Comparison of ENCODE assay signal across 8 cellular contexts in genomic region chr12:122078141-122079037, GRCh38. TPM values are rescaled to one million over a fixed set of nuclear protein-coding genes. Genes with fewer than 3 reads are reported as not detected.
DNase-seq lines count a peak whose midpoint lies in the region; ATAC-seq, FAIRE-seq and TF ChIP-seq lines count a peak whose summit lies in the region.

TSS of gene MLXIP (plus strand) at chr12:122078756. CDS start at chr12:122078854, 98 bp downstream.

- peak within 1 kb of the TSS; percentile 100 for H3K4me2 ChIP-seq in keratinocyte (ENCODE audit: control insufficient read depth, extremely low read depth, insufficient read depth, low read depth, low read length)

- dilution Hi-C loops in keratinocyte (cut with MboI; ENCODE audit: extremely low pct_ligation_motif_present, low sequenced_read_pairs): no loop called here

- no peaks in the 10 kb centered on the region for H3K9me3 ChIP-seq in keratinocyte (ENCODE audit: control insufficient read depth, low read depth, low read length)

- in situ Hi-C loops in GM18951 (cut with MboI; ENCODE audit: low sequenced_read_pairs, unreplicated experiment): no loop called here

- no peak for FAIRE-seq in keratinocyte (lab: Jason Lieb, UNC)

- TF ChIP-seq POLR2A in GM18951 (IDR thresholded peaks at IDR 0.05; ENCODE audit: extremely low read depth, insufficient read depth, insufficient read length): peak; percentile 89

- no peaks in the 10 kb centered on the region for H3K27me3 ChIP-seq in keratinocyte (ENCODE audit: control insufficient read depth, extremely low read depth, insufficient read depth, low read length)

- ATAC-seq in HG03196 (IDR thresholded peaks at IDR 0.05; ENCODE audit: unreplicated experiment): peak; percentile 66

- peak within 1 kb of the TSS; percentile 91 for H3K9ac ChIP-seq in keratinocyte (ENCODE audit: control insufficient read depth, extremely low read depth, insufficient read depth, low read length)

- H3K27ac ChIP-seq in keratinocyte (ENCODE audit: control insufficient read depth, insufficient read depth, low read length): peak within 1 kb of the TSS; percentile 79

- H2AFZ ChIP-seq in keratinocyte (ENCODE audit: control insufficient read depth, low read length): peak within 1 kb of the TSS; percentile 71

- H3K4me1 ChIP-seq in keratinocyte (ENCODE audit: control insufficient read depth, extremely low read depth, insufficient read depth, low read length): peaks cover 26% of the 10 kb centered on the region

- peak within 1 kb of the TSS; percentile 62 to 99 (median 99) for H3K4me3 ChIP-seq in keratinocyte (ENCODE audit: control insufficient read depth in 2 of 3, extremely low read depth in 1 of 3, insufficient read depth in 2 of 3, low read depth in 1 of 3, low read length in 3 of 3)

- H3K36me3 ChIP-seq in keratinocyte (ENCODE audit: control insufficient read depth in 2 of 2, extremely low read depth in 1 of 2, insufficient read depth in 2 of 2, low read length in 2 of 2): peaks cover 0 to 2% of the 10 kb centered on the region in 2 experiments

- H3K9me1 ChIP-seq in keratinocyte (ENCODE audit: control insufficient read depth, extremely low read depth, insufficient read depth, low read length): peaks cover 4% of the 10 kb centered on the region

- peak; percentile 96 for DNase-seq in AG08395 (ENCODE audit: low spot score)
- DNase-seq in NCI-H446 (lab: John Stamatoyannopoulos, UW): peak; percentile 68 to 92
- DNase-seq in activated CD4-positive, CD25-positive, alpha-beta regulatory T cell treated with anti-CD3 and anti-CD28 coated beads, Interleukin-2, amount 50 U/mL, for 16 hours (ENCODE audit: low read depth, low spot score): peak; percentile 72
- peak; percentile 82 for DNase-seq in central memory CD4-positive, alpha-beta T cell
- no peak for DNase-seq in keratinocyte (ENCODE audit: low read depth, low spot score)
- DNase-seq in stimulated activated CD4-positive, alpha-beta T cell treated with anti-CD3 and anti-CD28 coated beads, Interleukin-15, amount 100 ng/mL, for 24 hours: peak; percentile 93

- H3K79me2 ChIP-seq in keratinocyte (ENCODE audit: control insufficient read depth, insufficient read depth, low read length): peaks cover 42% of the 10 kb centered on the region

- H4K20me1 ChIP-seq in keratinocyte (ENCODE audit: control insufficient read depth, extremely low read depth, insufficient read depth, low read length): peaks cover 15% of the 10 kb centered on the region

- TF ChIP-seq CTCF in keratinocyte (optimal IDR thresholded peaks at IDR 0.05 in 1 of 3, IDR thresholded peaks at IDR 0.05 in 1 of 3, conservative IDR thresholded peaks at IDR 0.05 in 1 of 3; ENCODE audit: extremely low read depth in 1 of 3, insufficient read depth in 2 of 3, low read length in 3 of 3): no peak

RNA-seq across cellular contexts. Expression of gene MLXIP, which starts in this region (rescaled TPM):
- polyA plus RNA-seq in keratinocyte: 4.7 to 17.8 TPM (median 5.5 TPM) in 3 replicates
- 7.1 TPM for polyA plus RNA-seq in keratinocyte (2011; ENCODE audit: low read depth)
- polyA plus RNA-seq in keratinocyte (2011; cell fraction: cytosol; rRNA removed): 7.3 and 10.1 TPM in 2 replicates
- polyA plus RNA-seq in keratinocyte (2011; cell fraction: nucleus; rRNA removed): 37.9 and 81.1 TPM in 2 replicates
- polyA plus RNA-seq in keratinocyte (2012; ENCODE audit: low replicate concordance): 19.4 and 29.7 TPM in 2 replicates
- 15.1 to 65.2 TPM (median 19.5 TPM) in 3 replicates for polyA minus RNA-seq in keratinocyte
- polyA minus RNA-seq in keratinocyte (2011; cell fraction: cytosol; rRNA and poly(A)+ RNA removed): 12.3 TPM
- 23.0 and 32.1 TPM in 2 replicates for polyA minus RNA-seq in keratinocyte (2011; cell fraction: nucleus; rRNA and poly(A)+ RNA removed)
